Comparison of ENCODE assay signal across 28 cellular contexts in the genomic region with DNA sequence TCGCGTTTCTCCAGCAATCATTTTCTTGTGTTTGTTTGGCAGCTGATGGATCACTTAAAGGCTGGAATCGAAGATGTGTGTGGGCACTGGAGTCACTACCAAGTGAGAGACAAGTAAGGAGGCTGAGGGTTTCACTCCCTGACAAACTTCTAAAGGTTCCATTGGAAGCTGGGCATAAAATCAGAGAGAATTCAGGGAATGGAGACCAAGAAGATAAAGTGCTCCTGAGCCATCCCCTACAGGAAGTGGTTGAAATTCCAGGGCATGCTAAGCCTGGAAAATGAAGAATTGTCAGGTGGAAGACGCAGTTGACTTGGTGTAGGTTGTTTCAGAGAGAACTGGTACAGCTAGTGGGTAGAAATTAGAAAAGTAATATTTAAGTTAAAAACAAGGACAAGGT. TPM values are rescaled to one million over a fixed set of nuclear protein-coding genes. Genes with fewer than 3 reads are reported as not detected.
"Had no signal": no experiment of that assay in that cellular context is flagged by ENCODE, and none has a peak within 500 bp of the region (broad histone marks: within the 10 kb centered on the region; RNA-seq: fewer than 3 reads in every experiment).

No MANE protein-coding gene starts in this region.

- H3K4me1 Mint-ChIP-seq: activated naive CD8-positive, alpha-beta T cell treated with anti-CD3 and anti-CD28 coated beads, Interleukin-2, amount 10 ng/mL, durations not matched to agents 7 days and 5 days; neural crest cell had no signal

- H3K36me3 ChIP-seq: heart left ventricle, right atrium auricular region, spleen, suprapubic skin, tibial artery, WERI-Rb-1 had no signal

- H3K27ac ChIP-seq: foreskin keratinocyte, heart left ventricle, right atrium auricular region, spleen, suprapubic skin, tibial artery, WERI-Rb-1 had no signal

- H3K4me1 ChIP-seq: right atrium auricular region, suprapubic skin, tibial artery had no signal

- H3K4me3 Mint-ChIP-seq: activated CD4-positive, alpha-beta memory T cell treated with anti-CD3 and anti-CD28 coated beads for 36 hours; activated naive CD8-positive, alpha-beta T cell treated with anti-CD3 and anti-CD28 coated beads, Interleukin-2, amount 10 ng/mL, durations not matched to agents 7 days and 5 days; activated T-cell treated with anti-CD3 and anti-CD28 coated beads, Interleukin-2, amount 50 U/mL, for 24 hours; memory B cell; naive thymus-derived CD8-positive, alpha-beta T cell; neural crest cell; T-helper 17 cell had no signal

- H3K9me3 Mint-ChIP-seq: activated CD4-positive, alpha-beta memory T cell treated with anti-CD3 and anti-CD28 coated beads for 36 hours; activated naive CD8-positive, alpha-beta T cell treated with anti-CD3 and anti-CD28 coated beads, Interleukin-2, amount 10 ng/mL, durations not matched to agents 7 days and 5 days; activated T-helper 2 cell treated with anti-CD3 and anti-CD28 coated beads, Interferon-gamma antibody, Interleukin-2, Interleukin-4, amounts not matched to agents 10 μg/mL and 5 μg/mL and 100 μg/mL, durations not matched to agents 14 hours and 24 hours and 36 hours had no signal

- H3K9me3 ChIP-seq: suprapubic skin, tibial artery had no signal

- DNase-seq: activated CD4-positive, alpha-beta memory T cell treated with anti-CD3 and anti-CD28 coated beads for 36 hours; activated CD4-positive, alpha-beta T cell treated with anti-CD3 and anti-CD28 coated beads for 48 hours; activated CD8-positive, alpha-beta memory T cell treated with anti-CD3 and anti-CD28 coated beads, Interleukin-2, amount 50 U/mL, for 4 hours; activated naive CD8-positive, alpha-beta T cell treated with anti-CD3 and anti-CD28 coated beads, Interleukin-2, amount 10 ng/mL, durations not matched to agents 7 days and 5 days; activated T-cell treated with anti-CD3 and anti-CD28 coated beads, Interleukin-2, amount 50 U/mL, for 24 hours; amniotic stem cell; caudate nucleus; cortex of kidney; foreskin keratinocyte; heart left ventricle; hypothalamus; naive thymus-derived CD8-positive, alpha-beta T cell; occipital lobe; spleen; stimulated activated naive CD4-positive, alpha-beta T cell; T-helper 17 cell; T1000; tibial artery; WERI-Rb-1 had no signal

- ATAC-seq: activated CD4-positive, CD25-positive, alpha-beta regulatory T cell treated with anti-CD3 and anti-CD28 coated beads, Interleukin-2, amount 50 U/mL, for 24 hours; esophagus mucosa; foreskin keratinocyte; heart left ventricle; naive thymus-derived CD8-positive, alpha-beta T cell; T-helper 17 cell had no signal

- H3K27ac Mint-ChIP-seq: activated CD4-positive, alpha-beta memory T cell treated with anti-CD3 and anti-CD28 coated beads for 36 hours; activated naive CD8-positive, alpha-beta T cell treated with anti-CD3 and anti-CD28 coated beads, Interleukin-2, amount 10 ng/mL, durations not matched to agents 7 days and 5 days; activated T-cell treated with anti-CD3 and anti-CD28 coated beads, Interleukin-2, amount 50 U/mL, for 24 hours; activated T-helper 2 cell treated with anti-CD3 and anti-CD28 coated beads, Interferon-gamma antibody, Interleukin-2, Interleukin-4, amounts not matched to agents 10 μg/mL and 5 μg/mL and 100 μg/mL, durations not matched to agents 14 hours and 24 hours and 36 hours; memory B cell; T-helper 17 cell had no signal

- H3K36me3 Mint-ChIP-seq: activated CD4-positive, alpha-beta memory T cell treated with anti-CD3 and anti-CD28 coated beads for 36 hours; activated naive CD8-positive, alpha-beta T cell treated with anti-CD3 and anti-CD28 coated beads, Interleukin-2, amount 10 ng/mL, durations not matched to agents 7 days and 5 days; memory B cell; naive thymus-derived CD8-positive, alpha-beta T cell had no signal

- H3K4me3 ChIP-seq: heart left ventricle, right atrium auricular region, spleen, suprapubic skin, tibial artery had no signal

- H3K27me3 ChIP-seq: foreskin keratinocyte, right atrium auricular region, suprapubic skin, tibial artery had no signal

RNA-seq across cellular contexts. Expression of gene SLC9A4, which starts 39.1 kb away (rescaled TPM):
- total RNA-seq: chondrocyte; foreskin keratinocyte; heart left ventricle; naive thymus-derived CD8-positive, alpha-beta T cell; neural crest cell; pulmonary artery endothelial cell; right atrium auricular region had no signal
- polyA plus RNA-seq: foreskin keratinocyte; heart left ventricle; naive thymus-derived CD8-positive, alpha-beta T cell; spleen had no signal
